In the genomic region with DNA sequence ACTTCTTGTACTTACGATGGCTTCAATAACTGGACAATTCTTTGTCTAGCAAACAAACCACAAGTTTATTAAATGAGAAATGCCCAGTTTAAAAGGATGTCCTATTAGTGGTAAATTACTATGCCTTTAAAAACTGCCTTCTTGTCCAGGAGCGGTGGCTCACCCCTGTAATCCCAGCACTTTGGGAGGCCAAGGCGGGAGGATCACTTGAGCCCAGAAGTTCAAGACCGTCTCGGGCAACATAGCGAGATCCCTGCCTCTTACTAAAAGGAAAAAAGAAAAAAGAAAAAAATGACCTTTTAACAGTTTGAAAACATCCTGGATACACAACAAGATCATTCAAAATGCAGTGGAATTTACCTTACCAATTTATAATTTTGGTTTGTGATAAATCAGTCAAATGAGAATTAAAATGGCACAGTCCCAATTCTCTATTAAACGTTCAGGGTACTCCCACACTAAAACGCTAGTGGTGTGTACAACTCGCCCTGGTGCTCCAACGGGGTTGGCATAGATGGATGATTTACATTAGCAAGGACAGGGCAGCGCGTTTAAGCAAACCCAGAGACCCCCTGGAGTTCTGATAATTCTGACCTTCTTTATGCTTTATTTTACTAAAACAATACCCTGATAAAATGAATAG, we compare ENCODE assay signal across 8 cellular contexts. TPM values are rescaled to one million over a fixed set of nuclear protein-coding genes. Genes with fewer than 3 reads are reported as not detected.
DNase-seq lines count a peak whose midpoint lies in the region; ATAC-seq and TF ChIP-seq lines count a peak whose summit lies in the region.

No MANE protein-coding gene starts in this region.

- H3K9me3 ChIP-seq in iPS DF 6.9 (ENCODE audit: control insufficient read depth, insufficient read depth, low read length) = no peaks in the 10 kb centered on the region

- no CpG with 5 or more reads among the region's 12 CpGs for WGBS in iPS DF 6.9 (ENCODE audit: insufficient coverage, insufficient read length)

- H3K4me1 ChIP-seq in iPS DF 6.9 (ENCODE audit: control insufficient read depth, insufficient read depth, low read length) = no peaks in the 10 kb centered on the region

- DNase-seq in activated T-cell treated with anti-CD3 and anti-CD28 coated beads, Interleukin-2, amount 50 U/mL, for 72 hours = no peak
- DNase-seq in activated T-cell treated with anti-CD3 and anti-CD28 coated beads, Interleukin-2, amount 50 U/mL, for 48 hours = no peak
- no peak for DNase-seq in activated B cell treated with CpG ODN at 0.5 μM for 24 hours
- no peak for DNase-seq in iPS DF 6.9 (ENCODE audit: low read depth, low spot score)
- DNase-seq in stimulated activated naive B cell treated with anti-CD40 and anti-IgM and Interleukin-4, amounts not matched to agents 10 μg/mL and 1 μg/mL and 100 μg/mL, for 72 hours = no peak
- DNase-seq in activated CD8-positive, alpha-beta memory T cell treated with anti-CD3 and anti-CD28 coated beads, Interleukin-2, amount 50 U/mL, for 48 hours = no peak

- H3K27me3 Mint-ChIP-seq in activated T-cell treated with anti-CD3 and anti-CD28 coated beads, Interleukin-2, amount 50 U/mL, for 72 hours (ENCODE audit: low read depth) = no peaks in the 10 kb centered on the region
- no peaks in the 10 kb centered on the region for H3K27me3 Mint-ChIP-seq in activated B cell treated with CpG ODN at 0.5 μM for 24 hours
- no peaks in the 10 kb centered on the region for H3K27me3 Mint-ChIP-seq in stimulated activated naive B cell treated with anti-CD40 and anti-IgM and Interleukin-4, amounts not matched to agents 10 μg/mL and 1 μg/mL and 100 μg/mL, for 72 hours

- H3K9me3 Mint-ChIP-seq in activated T-cell treated with anti-CD3 and anti-CD28 coated beads, Interleukin-2, amount 50 U/mL, for 72 hours = no peaks in the 10 kb centered on the region
- H3K9me3 Mint-ChIP-seq in activated B cell treated with CpG ODN at 0.5 μM for 24 hours = no peaks in the 10 kb centered on the region
- no peaks in the 10 kb centered on the region for H3K9me3 Mint-ChIP-seq in stimulated activated naive B cell treated with anti-CD40 and anti-IgM and Interleukin-4, amounts not matched to agents 10 μg/mL and 1 μg/mL and 100 μg/mL, for 72 hours

- peak overlapping the region; percentile 69; the same call in 1 of the 2 replicates for H3K4me3 ChIP-seq in iPS DF 6.9 (ENCODE audit: low read length)

- TF ChIP-seq CTCF in activated B cell treated with CpG ODN at 0.5 μM for 24 hours (IDR thresholded peaks at IDR 0.05) = no peak

- intact Hi-C loops in activated B cell treated with CpG ODN at 0.5 μM for 24 hours (cut with micrococcal nuclease) = loop anchor here (1.0 to 10.0 kb wide), 3 partner anchors 9 to 1616 kb away; a partner anchor contains a TSS

- peaks cover 58% of the 10 kb centered on the region for H3K4me1 Mint-ChIP-seq in activated T-cell treated with anti-CD3 and anti-CD28 coated beads, Interleukin-2, amount 50 U/mL, for 72 hours (ENCODE audit: low read depth)
- H3K4me1 Mint-ChIP-seq in activated B cell treated with CpG ODN at 0.5 μM for 24 hours = peaks cover 55% of the 10 kb centered on the region
- H3K4me1 Mint-ChIP-seq in stimulated activated naive B cell treated with anti-CD40 and anti-IgM and Interleukin-4, amounts not matched to agents 10 μg/mL and 1 μg/mL and 100 μg/mL, for 72 hours = peaks cover 24 to 39% of the 10 kb centered on the region in 2 donors

- ATAC-seq in activated T-cell treated with anti-CD3 and anti-CD28 coated beads, Interleukin-2, amount 50 U/mL, for 72 hours (replicated peaks in 1 of 2) = no peak
- ATAC-seq in activated B cell treated with CpG ODN at 0.5 μM for 24 hours (ENCODE audit: low read depth) (no peak), GM19452 (IDR thresholded peaks at IDR 0.05; ENCODE audit: unreplicated experiment) (no peak), GM18519 (IDR thresholded peaks at IDR 0.05; ENCODE audit: low FRiP score, unreplicated experiment) (no peak)
- ATAC-seq in stimulated activated naive B cell treated with anti-CD40 and anti-IgM and Interleukin-4, amounts not matched to agents 10 μg/mL and 1 μg/mL and 100 μg/mL, for 72 hours (replicated peaks) = no peak

- CTCF ChIA-PET in activated B cell treated with CpG ODN at 0.5 μM for 24 hours (lab: Charles Lee) = interaction anchor here (1.0 to 1.2 kb wide), 3 partner anchors 10 to 65 kb away, joined by 3 to 7 read pairs (median 4); no protein-coding TSS in a partner anchor

- no peak overlapping the region for H3K27ac ChIP-seq in iPS DF 6.9 (ENCODE audit: low read length)

- no peaks in the 10 kb centered on the region for H3K36me3 ChIP-seq in iPS DF 6.9 (ENCODE audit: control insufficient read depth, insufficient read depth, low read length)

- peaks cover 7 to 8% of the 10 kb centered on the region in 2 donors for H3K36me3 Mint-ChIP-seq in activated T-cell treated with anti-CD3 and anti-CD28 coated beads, Interleukin-2, amount 50 U/mL, for 72 hours (ENCODE audit: insufficient read depth in 2 of 2)
- H3K36me3 Mint-ChIP-seq in activated B cell treated with CpG ODN at 0.5 μM for 24 hours (ENCODE audit: low read depth) = peaks cover 11% of the 10 kb centered on the region
- peaks cover 11 to 22% of the 10 kb centered on the region in 2 donors for H3K36me3 Mint-ChIP-seq in stimulated activated naive B cell treated with anti-CD40 and anti-IgM and Interleukin-4, amounts not matched to agents 10 μg/mL and 1 μg/mL and 100 μg/mL, for 72 hours

- H3K4me3 Mint-ChIP-seq in activated T-cell treated with anti-CD3 and anti-CD28 coated beads, Interleukin-2, amount 50 U/mL, for 72 hours = peak overlapping the region; percentile 93 to 99
- H3K4me3 Mint-ChIP-seq in activated B cell treated with CpG ODN at 0.5 μM for 24 hours = peak overlapping the region; percentile 89
- peak overlapping the region; percentile 86 to 97 for H3K4me3 Mint-ChIP-seq in stimulated activated naive B cell treated with anti-CD40 and anti-IgM and Interleukin-4, amounts not matched to agents 10 μg/mL and 1 μg/mL and 100 μg/mL, for 72 hours

- H3K27me3 ChIP-seq in iPS DF 6.9 (ENCODE audit: control insufficient read depth, insufficient read depth, low read length) = no peaks in the 10 kb centered on the region

- POLR2A ChIA-PET in activated B cell treated with CpG ODN at 0.5 μM for 24 hours (lab: Charles Lee) = interaction anchor here (0.9 to 2.7 kb wide), 11 partner anchors 9 to 302 kb away, joined by 3 to 38 read pairs (median 7); a partner anchor contains a TSS

- peak overlapping the region; percentile 98 for H3K27ac Mint-ChIP-seq in activated T-cell treated with anti-CD3 and anti-CD28 coated beads, Interleukin-2, amount 50 U/mL, for 72 hours
- H3K27ac Mint-ChIP-seq in activated B cell treated with CpG ODN at 0.5 μM for 24 hours = peak overlapping the region; percentile 92
- peak overlapping the region; percentile 96 for H3K27ac Mint-ChIP-seq in stimulated activated naive B cell treated with anti-CD40 and anti-IgM and Interleukin-4, amounts not matched to agents 10 μg/mL and 1 μg/mL and 100 μg/mL, for 72 hours

RNA-seq across cellular contexts. Expression of a gene that starts 2.2 kb away (rescaled TPM):
- total RNA-seq in activated T-cell treated with anti-CD3 and anti-CD28 coated beads, Interleukin-2, amount 50 U/mL, for 72 hours = 10 to 100 TPM; 24.3 to 27.7 TPM
- 17.3 and 18.0 TPM in 2 replicates for total RNA-seq in activated B cell treated with CpG ODN at 0.5 μM for 24 hours
